ENCODE assay signal across 1 cellular context in the genomic region with DNA sequence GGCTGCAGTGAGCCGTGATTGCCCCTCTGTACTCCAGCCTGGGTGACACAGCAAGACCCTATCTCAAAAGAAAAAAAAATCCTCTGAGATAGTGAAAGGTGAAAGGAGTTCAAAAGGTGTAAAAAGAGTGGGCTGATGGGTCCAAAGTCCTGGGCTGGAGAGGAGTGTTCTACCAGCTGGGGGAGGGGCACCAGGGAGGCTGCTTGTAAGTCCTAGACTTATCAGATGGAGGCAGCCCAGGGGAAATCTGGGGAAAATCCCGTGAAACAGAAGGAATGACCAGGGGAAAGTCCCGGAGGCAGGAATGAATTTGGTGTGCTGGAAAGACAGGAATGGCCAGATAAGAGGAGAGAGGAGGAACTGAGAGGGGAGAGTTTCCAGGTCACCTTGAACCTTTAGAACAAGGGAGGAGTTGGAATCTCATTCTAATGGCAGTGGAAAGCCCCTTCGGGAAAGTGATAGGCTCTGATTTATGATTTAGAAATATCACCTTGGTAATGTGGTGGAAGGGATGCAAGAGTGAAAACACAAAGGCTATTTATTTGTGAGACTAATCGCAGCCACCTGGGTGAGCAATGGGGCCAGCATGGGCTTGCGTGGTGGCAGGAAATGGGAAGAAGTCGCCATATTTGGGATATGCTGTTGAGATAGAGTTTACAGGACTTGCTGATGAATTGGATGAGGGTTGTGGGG.
TF ChIP-seq lines count a peak whose summit lies in the region.

No MANE protein-coding gene starts in this region.

TF ChIP-seq in HepG2, 621 proteins besides CTCF, POLR2A, EP300 and RAD21 (continues in another document):
- no peak for TF ChIP-seq HNF1A (IDR thresholded peaks at IDR 0.05; ENCODE audit: low read depth)
- TF ChIP-seq HNF1A (CRISPR knock-in tag; IDR thresholded peaks at IDR 0.05; ENCODE audit: borderline replicate concordance) = peak; percentile 34; the same call in 1 of the 2 replicates
- TF ChIP-seq ZNF607 (CRISPR knock-in tag; IDR thresholded peaks at IDR 0.05; ENCODE audit: borderline replicate concordance) = no peak
- no peak for TF ChIP-seq RBM22 (optimal IDR thresholded peaks at IDR 0.05; ENCODE audit: low read length)
- no peak for TF ChIP-seq MBD4 (IDR thresholded peaks at IDR 0.05; ENCODE audit: borderline replicate concordance, low read length)
- TF ChIP-seq THAP9 (CRISPR knock-in tag; IDR thresholded peaks at IDR 0.05; ENCODE audit: borderline replicate concordance) = peak; percentile 36; the same call in 1 of the 2 replicates
- no peak for TF ChIP-seq ZNF225 (CRISPR knock-in tag; IDR thresholded peaks at IDR 0.05)
- TF ChIP-seq NFE2L1 (CRISPR knock-in tag; IDR thresholded peaks at IDR 0.05; ENCODE audit: borderline replicate concordance) = no peak
- TF ChIP-seq SMARCE1 (IDR thresholded peaks at IDR 0.05; ENCODE audit: borderline replicate concordance) = no peak
- no peak for TF ChIP-seq ZNF282 (IDR thresholded peaks at IDR 0.05; ENCODE audit: partially characterized antibody)
- TF ChIP-seq, protein P1, sequence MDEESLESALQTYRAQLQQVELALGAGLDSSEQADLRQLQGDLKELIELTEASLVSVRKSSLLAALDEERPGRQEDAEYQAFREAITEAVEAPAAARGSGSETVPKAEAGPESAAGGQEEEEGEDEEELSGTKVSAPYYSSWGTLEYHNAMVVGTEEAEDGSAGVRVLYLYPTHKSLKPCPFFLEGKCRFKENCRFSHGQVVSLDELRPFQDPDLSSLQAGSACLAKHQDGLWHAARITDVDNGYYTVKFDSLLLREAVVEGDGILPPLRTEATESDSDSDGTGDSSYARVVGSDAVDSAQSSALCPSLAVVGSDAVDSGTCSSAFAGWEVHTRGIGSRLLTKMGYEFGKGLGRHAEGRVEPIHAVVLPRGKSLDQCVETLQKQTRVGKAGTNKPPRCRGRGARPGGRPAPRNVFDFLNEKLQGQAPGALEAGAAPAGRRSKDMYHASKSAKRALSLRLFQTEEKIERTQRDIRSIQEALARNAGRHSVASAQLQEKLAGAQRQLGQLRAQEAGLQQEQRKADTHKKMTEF (CRISPR knock-in tag; IDR thresholded peaks at IDR 0.05) = peak; percentile 31; the same call in 1 of the 2 replicates
- TF ChIP-seq ZNF121 (CRISPR knock-in tag; IDR thresholded peaks at IDR 0.05) = no peak
- TF ChIP-seq ZNF33B (CRISPR knock-in tag; IDR thresholded peaks at IDR 0.05) = no peak
- TF ChIP-seq, protein P2, sequence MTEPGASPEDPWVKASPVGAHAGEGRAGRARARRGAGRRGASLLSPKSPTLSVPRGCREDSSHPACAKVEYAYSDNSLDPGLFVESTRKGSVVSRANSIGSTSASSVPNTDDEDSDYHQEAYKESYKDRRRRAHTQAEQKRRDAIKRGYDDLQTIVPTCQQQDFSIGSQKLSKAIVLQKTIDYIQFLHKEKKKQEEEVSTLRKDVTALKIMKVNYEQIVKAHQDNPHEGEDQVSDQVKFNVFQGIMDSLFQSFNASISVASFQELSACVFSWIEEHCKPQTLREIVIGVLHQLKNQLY (CRISPR knock-in tag; IDR thresholded peaks at IDR 0.05) = no peak
- TF ChIP-seq, protein P3, sequence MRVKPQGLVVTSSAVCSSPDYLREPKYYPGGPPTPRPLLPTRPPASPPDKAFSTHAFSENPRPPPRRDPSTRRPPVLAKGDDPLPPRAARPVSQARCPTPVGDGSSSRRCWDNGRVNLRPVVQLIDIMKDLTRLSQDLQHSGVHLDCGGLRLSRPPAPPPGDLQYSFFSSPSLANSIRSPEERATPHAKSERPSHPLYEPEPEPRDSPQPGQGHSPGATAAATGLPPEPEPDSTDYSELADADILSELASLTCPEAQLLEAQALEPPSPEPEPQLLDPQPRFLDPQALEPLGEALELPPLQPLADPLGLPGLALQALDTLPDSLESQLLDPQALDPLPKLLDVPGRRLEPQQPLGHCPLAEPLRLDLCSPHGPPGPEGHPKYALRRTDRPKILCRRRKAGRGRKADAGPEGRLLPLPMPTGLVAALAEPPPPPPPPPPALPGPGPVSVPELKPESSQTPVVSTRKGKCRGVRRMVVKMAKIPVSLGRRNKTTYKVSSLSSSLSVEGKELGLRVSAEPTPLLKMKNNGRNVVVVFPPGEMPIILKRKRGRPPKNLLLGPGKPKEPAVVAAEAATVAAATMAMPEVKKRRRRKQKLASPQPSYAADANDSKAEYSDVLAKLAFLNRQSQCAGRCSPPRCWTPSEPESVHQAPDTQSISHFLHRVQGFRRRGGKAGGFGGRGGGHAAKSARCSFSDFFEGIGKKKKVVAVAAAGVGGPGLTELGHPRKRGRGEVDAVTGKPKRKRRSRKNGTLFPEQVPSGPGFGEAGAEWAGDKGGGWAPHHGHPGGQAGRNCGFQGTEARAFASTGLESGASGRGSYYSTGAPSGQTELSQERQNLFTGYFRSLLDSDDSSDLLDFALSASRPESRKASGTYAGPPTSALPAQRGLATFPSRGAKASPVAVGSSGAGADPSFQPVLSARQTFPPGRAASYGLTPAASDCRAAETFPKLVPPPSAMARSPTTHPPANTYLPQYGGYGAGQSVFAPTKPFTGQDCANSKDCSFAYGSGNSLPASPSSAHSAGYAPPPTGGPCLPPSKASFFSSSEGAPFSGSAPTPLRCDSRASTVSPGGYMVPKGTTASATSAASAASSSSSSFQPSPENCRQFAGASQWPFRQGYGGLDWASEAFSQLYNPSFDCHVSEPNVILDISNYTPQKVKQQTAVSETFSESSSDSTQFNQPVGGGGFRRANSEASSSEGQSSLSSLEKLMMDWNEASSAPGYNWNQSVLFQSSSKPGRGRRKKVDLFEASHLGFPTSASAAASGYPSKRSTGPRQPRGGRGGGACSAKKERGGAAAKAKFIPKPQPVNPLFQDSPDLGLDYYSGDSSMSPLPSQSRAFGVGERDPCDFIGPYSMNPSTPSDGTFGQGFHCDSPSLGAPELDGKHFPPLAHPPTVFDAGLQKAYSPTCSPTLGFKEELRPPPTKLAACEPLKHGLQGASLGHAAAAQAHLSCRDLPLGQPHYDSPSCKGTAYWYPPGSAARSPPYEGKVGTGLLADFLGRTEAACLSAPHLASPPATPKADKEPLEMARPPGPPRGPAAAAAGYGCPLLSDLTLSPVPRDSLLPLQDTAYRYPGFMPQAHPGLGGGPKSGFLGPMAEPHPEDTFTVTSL (CRISPR knock-in tag; IDR thresholded peaks at IDR 0.05; ENCODE audit: borderline replicate concordance) = peak; percentile 59; the same call in 1 of the 2 replicates
- no peak for TF ChIP-seq ZBTB3 (CRISPR knock-in tag; IDR thresholded peaks at IDR 0.05; ENCODE audit: borderline replicate concordance, low read depth)
- TF ChIP-seq HNF4G (IDR thresholded peaks at IDR 0.05; ENCODE audit: borderline replicate concordance, low read depth, low read length) = peak; percentile 79; the same call in 1 of the 2 replicates
- 0 out of 2 replicates have a peak, but pooled peaks have one; percentile 46 for TF ChIP-seq HNF4G (CRISPR knock-in tag; IDR thresholded peaks at IDR 0.05; ENCODE audit: borderline replicate concordance, low read depth)
- peak; percentile 34; the same call in 1 of the 2 replicates for TF ChIP-seq KLF12 (CRISPR knock-in tag; IDR thresholded peaks at IDR 0.05; ENCODE audit: borderline replicate concordance)
- no peak for TF ChIP-seq ZNF512B (CRISPR knock-in tag; IDR thresholded peaks at IDR 0.05; ENCODE audit: borderline replicate concordance)
- peak; percentile 71; the same call in 1 of the 2 replicates for TF ChIP-seq THRA (CRISPR knock-in tag; IDR thresholded peaks at IDR 0.05; ENCODE audit: borderline replicate concordance)
- no peak for TF ChIP-seq ARNTL (CRISPR knock-in tag; IDR thresholded peaks at IDR 0.05)
- no peak for TF ChIP-seq ZNF24 (IDR thresholded peaks at IDR 0.05)
- TF ChIP-seq ZMYM3 (CRISPR knock-in tag; IDR thresholded peaks at IDR 0.05) = peak; percentile 62; the same call in 1 of the 2 replicates
- TF ChIP-seq, protein P4, sequence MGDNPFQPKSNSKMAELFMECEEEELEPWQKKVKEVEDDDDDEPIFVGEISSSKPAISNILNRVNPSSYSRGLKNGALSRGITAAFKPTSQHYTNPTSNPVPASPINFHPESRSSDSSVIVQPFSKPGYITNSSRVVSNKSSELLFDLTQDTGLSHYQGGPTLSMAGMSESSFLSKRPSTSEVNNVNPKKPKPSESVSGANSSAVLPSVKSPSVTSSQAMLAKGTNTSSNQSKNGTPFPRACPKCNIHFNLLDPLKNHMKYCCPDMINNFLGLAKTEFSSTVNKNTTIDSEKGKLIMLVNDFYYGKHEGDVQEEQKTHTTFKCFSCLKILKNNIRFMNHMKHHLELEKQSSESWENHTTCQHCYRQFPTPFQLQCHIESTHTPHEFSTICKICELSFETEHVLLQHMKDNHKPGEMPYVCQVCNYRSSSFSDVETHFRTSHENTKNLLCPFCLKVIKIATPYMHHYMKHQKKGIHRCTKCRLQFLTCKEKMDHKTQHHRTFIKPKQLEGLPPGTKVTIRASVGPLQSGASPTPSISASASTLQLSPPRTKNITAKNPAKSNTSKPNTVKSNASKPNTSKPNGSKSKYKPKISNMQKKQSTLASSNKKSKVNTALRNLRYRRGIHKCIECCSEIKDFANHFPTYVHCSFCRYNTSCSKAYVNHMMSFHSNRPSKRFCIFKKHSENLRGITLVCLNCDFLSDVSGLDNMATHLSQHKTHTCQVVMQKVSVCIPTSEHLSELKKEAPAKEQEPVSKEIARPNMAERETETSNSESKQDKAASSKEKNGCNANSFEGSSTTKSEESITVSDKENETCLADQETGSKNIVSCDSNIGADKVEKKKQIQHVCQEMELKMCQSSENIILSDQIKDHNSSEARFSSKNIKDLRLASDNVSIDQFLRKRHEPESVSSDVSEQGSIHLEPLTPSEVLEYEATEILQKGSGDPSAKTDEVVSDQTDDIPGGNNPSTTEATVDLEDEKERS (CRISPR knock-in tag; IDR thresholded peaks at IDR 0.05) = peak; percentile 47; the same call in 1 of the 2 replicates
- TF ChIP-seq ZNF263 (CRISPR knock-in tag; IDR thresholded peaks at IDR 0.05) = no peak
- TF ChIP-seq DNMT1 (CRISPR knock-in tag; IDR thresholded peaks at IDR 0.05) = no peak
